Comparison of ENCODE assay signal across 1 cellular context in genomic region chr17:28551421-28552186, GRCh38.
TF ChIP-seq lines count a peak whose summit lies in the region.

No MANE protein-coding gene starts in this region.

TF ChIP-seq in HCT116, 20 proteins besides CTCF, POLR2A, EP300 and RAD21:
- TF ChIP-seq SIN3A (IDR thresholded peaks at IDR 0.05; ENCODE audit: low read depth) (no peak), JUND (IDR thresholded peaks at IDR 0.05) (no peak), ZBTB33 (IDR thresholded peaks at IDR 0.05; ENCODE audit: extremely low read depth, insufficient replicate concordance, low read length) (no peak), FOSL1 (IDR thresholded peaks at IDR 0.05; ENCODE audit: low read depth) (no peak), CBX3 (IDR thresholded peaks at IDR 0.05; ENCODE audit: low read depth) (no peak), ZNF274 (IDR thresholded peaks at IDR 0.05; ENCODE audit: low read depth, low read length) (no peak), ZFX (IDR thresholded peaks at IDR 0.05) (no peak), TCF7L2 (IDR thresholded peaks at IDR 0.05; ENCODE audit: borderline replicate concordance, extremely low read depth, insufficient read depth, insufficient read length) (no peak), SP1 (IDR thresholded peaks at IDR 0.05; ENCODE audit: low read depth) (no peak), ATF3 (IDR thresholded peaks at IDR 0.05) (no peak), YY1 (IDR thresholded peaks at IDR 0.05; ENCODE audit: extremely low read depth, insufficient replicate concordance, low read depth, low read length) (no peak)
